ENCODE assay signal across 13 cellular contexts in genomic region chr15:66908503-66909095, GRCh38.
A peak's percentile ranks its signal among the peaks of the same experiment; 100 is the strongest.
DNase-seq lines count a peak whose midpoint lies in the region; ATAC-seq and TF ChIP-seq lines count a peak whose summit lies in the region.
"Had no signal": no experiment of that assay in that cellular context is flagged by ENCODE, and none has a peak within 500 bp of the region (broad histone marks: within the 10 kb centered on the region; RNA-seq: fewer than 3 reads in every experiment).

No MANE protein-coding gene starts in this region.

- H3K27me3 ChIP-seq in upper lobe of right lung = no peaks in the 10 kb centered on the region
- no peaks in the 10 kb centered on the region for H3K27me3 ChIP-seq in CD4-positive, alpha-beta T cell (ENCODE audit: control insufficient read depth, insufficient read depth, low read length)

- no peaks in the 10 kb centered on the region for H3K9me3 Mint-ChIP-seq in activated naive CD8-positive, alpha-beta T cell treated with anti-CD3 and anti-CD28 coated beads, Interleukin-2, amount 10 ng/mL, durations not matched to agents 7 days and 5 days
- H3K9me3 Mint-ChIP-seq in activated naive CD8-positive, alpha-beta T cell treated with anti-CD3 and anti-CD28 coated beads for 36 hours = peaks cover 3% of the 10 kb centered on the region
- no peaks in the 10 kb centered on the region for H3K9me3 Mint-ChIP-seq in brain
- H3K9me3 Mint-ChIP-seq in CD4-positive, alpha-beta T cell = peaks cover 4% of the 10 kb centered on the region
- H3K9me3 Mint-ChIP-seq: activated naive CD8-positive, alpha-beta T cell treated with anti-CD3 and anti-CD28 coated beads, Interleukin-2, amount 50 U/mL, for 24 hours had no signal

- H3K36me3 Mint-ChIP-seq in activated naive CD8-positive, alpha-beta T cell treated with anti-CD3 and anti-CD28 coated beads, Interleukin-2, amount 10 ng/mL, durations not matched to agents 7 days and 5 days = peaks cover 2% of the 10 kb centered on the region
- no peaks in the 10 kb centered on the region for H3K36me3 Mint-ChIP-seq in activated naive CD8-positive, alpha-beta T cell treated with anti-CD3 and anti-CD28 coated beads for 36 hours
- H3K36me3 Mint-ChIP-seq in brain = no peaks in the 10 kb centered on the region
- peaks cover 4% of the 10 kb centered on the region for H3K36me3 Mint-ChIP-seq in CD4-positive, alpha-beta T cell (ENCODE audit: low read depth)
- H3K36me3 Mint-ChIP-seq: natural killer cell treated with Interleukin-12 subunit alpha and Interleukin-12 subunit beta and Interleukin-15 and Interleukin-18, amount 100 ng/mL, for 72 hours had no signal

- no peak for TF ChIP-seq CTCF in brain (conservative IDR thresholded peaks at IDR 0.05)
- no peak for TF ChIP-seq CTCF in upper lobe of right lung (IDR thresholded peaks at IDR 0.05)
- TF ChIP-seq CTCF in CD4-positive, alpha-beta T cell (IDR thresholded peaks at IDR 0.05) = no peak

- H3K4me3 Mint-ChIP-seq in activated naive CD8-positive, alpha-beta T cell treated with anti-CD3 and anti-CD28 coated beads, Interleukin-2, amount 10 ng/mL, durations not matched to agents 7 days and 5 days = no peak overlapping the region
- no peak overlapping the region for H3K4me3 Mint-ChIP-seq in activated naive CD8-positive, alpha-beta T cell treated with anti-CD3 and anti-CD28 coated beads for 36 hours
- peak overlapping the region in 3 of 5 experiments; percentile 19 to 46 (median 20) for H3K4me3 Mint-ChIP-seq in brain
- no peak overlapping the region for H3K4me3 Mint-ChIP-seq in CD4-positive, alpha-beta T cell
- H3K4me3 Mint-ChIP-seq: activated CD4-positive, alpha-beta memory T cell treated with anti-CD3 and anti-CD28 coated beads, Interleukin-2, amount 10 ng/mL, durations not matched to agents 7 days and 5 days; activated naive CD8-positive, alpha-beta T cell treated with anti-CD3 and anti-CD28 coated beads, Interleukin-2, amount 50 U/mL, for 24 hours; natural killer cell treated with Interleukin-12 subunit alpha and Interleukin-12 subunit beta and Interleukin-15 and Interleukin-18, amount 100 ng/mL, for 72 hours had no signal

- peaks cover 40% of the 10 kb centered on the region for H3K4me1 Mint-ChIP-seq in activated naive CD8-positive, alpha-beta T cell treated with anti-CD3 and anti-CD28 coated beads, Interleukin-2, amount 10 ng/mL, durations not matched to agents 7 days and 5 days
- H3K4me1 Mint-ChIP-seq in activated naive CD8-positive, alpha-beta T cell treated with anti-CD3 and anti-CD28 coated beads for 36 hours = peaks cover 12% of the 10 kb centered on the region
- peaks cover 67% of the 10 kb centered on the region for H3K4me1 Mint-ChIP-seq in brain
- H3K4me1 Mint-ChIP-seq in CD4-positive, alpha-beta T cell (ENCODE audit: low read depth) = peaks cover 26% of the 10 kb centered on the region

- no peaks in the 10 kb centered on the region for H3K27me3 Mint-ChIP-seq in activated naive CD8-positive, alpha-beta T cell treated with anti-CD3 and anti-CD28 coated beads, Interleukin-2, amount 10 ng/mL, durations not matched to agents 7 days and 5 days
- no peaks in the 10 kb centered on the region for H3K27me3 Mint-ChIP-seq in activated naive CD8-positive, alpha-beta T cell treated with anti-CD3 and anti-CD28 coated beads for 36 hours
- peaks cover 14% of the 10 kb centered on the region for H3K27me3 Mint-ChIP-seq in brain
- H3K27me3 Mint-ChIP-seq in CD4-positive, alpha-beta T cell = no peaks in the 10 kb centered on the region
- H3K27me3 Mint-ChIP-seq: activated naive CD8-positive, alpha-beta T cell treated with anti-CD3 and anti-CD28 coated beads, Interleukin-2, amount 50 U/mL, for 24 hours had no signal

- ATAC-seq in activated naive CD8-positive, alpha-beta T cell treated with anti-CD3 and anti-CD28 coated beads, Interleukin-2, amount 10 ng/mL, durations not matched to agents 7 days and 5 days (ENCODE audit: low read depth) = peak; percentile 41
- ATAC-seq in upper lobe of right lung (no peak), GM19035 (IDR thresholded peaks at IDR 0.05; ENCODE audit: unreplicated experiment) (no peak)
- ATAC-seq in CD4-positive, alpha-beta T cell (ENCODE audit: poor library complexity) = no peak
- ATAC-seq: activated naive CD8-positive, alpha-beta T cell treated with anti-CD3 and anti-CD28 coated beads, Interleukin-2, amount 50 U/mL, for 24 hours; natural killer cell treated with Interleukin-12 subunit alpha and Interleukin-12 subunit beta and Interleukin-15 and Interleukin-18, amount 100 ng/mL, for 72 hours had no signal

- POLR2A ChIA-PET in activated naive CD8-positive, alpha-beta T cell treated with anti-CD3 and anti-CD28 coated beads, Interleukin-2, amount 10 ng/mL, durations not matched to agents 7 days and 5 days (lab: Charles Lee) = interaction anchor here (1.5 kb wide), 1 partner anchor 14 kb away, joined by 3 read pairs; no protein-coding TSS in a partner anchor
- POLR2A ChIA-PET in CD4-positive, alpha-beta T cell (lab: Charles Lee) = no interaction called here

- no peaks in the 10 kb centered on the region for H3K36me3 ChIP-seq in upper lobe of right lung

- peaks cover 16% of the 10 kb centered on the region for H3K4me1 ChIP-seq in upper lobe of right lung

- H3K27ac Mint-ChIP-seq in activated naive CD8-positive, alpha-beta T cell treated with anti-CD3 and anti-CD28 coated beads, Interleukin-2, amount 10 ng/mL, durations not matched to agents 7 days and 5 days = peak overlapping the region; percentile 40
- H3K27ac Mint-ChIP-seq in activated naive CD8-positive, alpha-beta T cell treated with anti-CD3 and anti-CD28 coated beads for 36 hours = no peak overlapping the region
- H3K27ac Mint-ChIP-seq in brain = peak overlapping the region; percentile 39 to 93 (median 66)
- H3K27ac Mint-ChIP-seq in CD4-positive, alpha-beta T cell = no peak overlapping the region
- H3K27ac Mint-ChIP-seq: activated CD4-positive, alpha-beta memory T cell treated with anti-CD3 and anti-CD28 coated beads, Interleukin-2, amount 10 ng/mL, durations not matched to agents 7 days and 5 days; activated naive CD8-positive, alpha-beta T cell treated with anti-CD3 and anti-CD28 coated beads, Interleukin-2, amount 50 U/mL, for 24 hours; natural killer cell treated with Interleukin-12 subunit alpha and Interleukin-12 subunit beta and Interleukin-15 and Interleukin-18, amount 100 ng/mL, for 72 hours had no signal

- H3K4me3 ChIP-seq in upper lobe of right lung = no peak overlapping the region

- CTCF ChIA-PET in CD4-positive, alpha-beta T cell (lab: Charles Lee) = no interaction called here

- no peaks in the 10 kb centered on the region for H3K9me3 ChIP-seq in upper lobe of right lung
- no peaks in the 10 kb centered on the region for H3K9me3 ChIP-seq in CD4-positive, alpha-beta T cell (ENCODE audit: control insufficient read depth, low read length)

- H3K27ac ChIP-seq in upper lobe of right lung = peak overlapping the region; percentile 55
- H3K27ac ChIP-seq in CD4-positive, alpha-beta T cell (ENCODE audit: low read depth, low read length) = no peak overlapping the region

- intact Hi-C loops in upper lobe of right lung (cut with DNase I) = no loop called here
- intact Hi-C loops in CD4-positive, alpha-beta T cell (cut with DNase I, micrococcal nuclease) = no loop called here

- DNase-seq in activated naive CD8-positive, alpha-beta T cell treated with anti-CD3 and anti-CD28 coated beads, Interleukin-2, amount 10 ng/mL, durations not matched to agents 7 days and 5 days = no peak
- DNase-seq in activated naive CD8-positive, alpha-beta T cell treated with anti-CD3 and anti-CD28 coated beads for 36 hours = no peak
- DNase-seq in middle frontal gyrus (ENCODE audit: extremely low spot score, low spot score) (peak; percentile 58), upper lobe of right lung (no peak), iPS-NIHi11 (ENCODE audit: low spot score) (no peak)
- no peak for DNase-seq in CD4-positive, alpha-beta T cell
- DNase-seq: activated CD4-positive, alpha-beta memory T cell treated with anti-CD3 and anti-CD28 coated beads, Interleukin-2, amount 10 ng/mL, durations not matched to agents 7 days and 5 days; activated naive CD8-positive, alpha-beta T cell treated with anti-CD3 and anti-CD28 coated beads, Interleukin-2, amount 50 U/mL, for 24 hours; effector memory CD4-positive, alpha-beta T cell; NCI-H526 had no signal

Comparison
In these comparisons a context has a peak if more than half of its experiments do, and no peak if none do; other contexts are left out.
1. H3K27ac Mint-ChIP-seq: peak in activated naive CD8-positive, alpha-beta T cell treated with anti-CD3 and anti-CD28 coated beads, Interleukin-2, amount 10 ng/mL, durations not matched to agents 7 days and 5 days (single experiment) and brain (5 of 5); none in activated naive CD8-positive, alpha-beta T cell treated with anti-CD3 and anti-CD28 coated beads for 36 hours (single experiment) and CD4-positive, alpha-beta T cell (single experiment).
2. H3K4me3 Mint-ChIP-seq: peak in brain (3 of 5); none in activated naive CD8-positive, alpha-beta T cell treated with anti-CD3 and anti-CD28 coated beads, Interleukin-2, amount 10 ng/mL, durations not matched to agents 7 days and 5 days (single experiment), activated naive CD8-positive, alpha-beta T cell treated with anti-CD3 and anti-CD28 coated beads for 36 hours (single experiment) and CD4-positive, alpha-beta T cell (single experiment).